ENCODE assay signal across 15 cellular contexts in genomic region chr19:4991996-4992698, GRCh38.
"Had no signal": no experiment of that assay in that cellular context is flagged by ENCODE, and none has a peak within 500 bp of the region (broad histone marks: within the 10 kb centered on the region; RNA-seq: fewer than 3 reads in every experiment).

No MANE protein-coding gene starts in this region.

- H3K27ac Mint-ChIP-seq: activated naive CD4-positive, alpha-beta T cell treated with anti-CD3 and anti-CD28 coated beads, Interleukin-2, amount 10 ng/mL, durations not matched to agents 7 days and 5 days; activated T-helper 2 cell treated with anti-CD3 and anti-CD28 coated beads, Interferon-gamma antibody, Interleukin-2, Interleukin-4, amounts not matched to agents 10 μg/mL and 5 μg/mL and 100 μg/mL, durations not matched to agents 14 hours and 24 hours and 36 hours; memory B cell; T-helper 17 cell had no signal

- DNase-seq: activated CD4-positive, alpha-beta T cell treated with anti-CD3 and anti-CD28 coated beads, Interleukin-2, amount 50 U/mL, for 1 hour; activated CD4-positive, CD25-positive, alpha-beta regulatory T cell; activated naive CD4-positive, alpha-beta T cell treated with anti-CD3 and anti-CD28 coated beads, Interleukin-2, amount 10 ng/mL, durations not matched to agents 7 days and 5 days; activated T-cell treated with anti-CD3 and anti-CD28 coated beads for 4 hours; kidney; natural killer cell; T-helper 17 cell; upper lobe of left lung had no signal

- H3K9me3 ChIP-seq: right atrium auricular region, suprapubic skin, upper lobe of left lung had no signal

- H3K27me3 Mint-ChIP-seq: activated naive CD4-positive, alpha-beta T cell treated with anti-CD3 and anti-CD28 coated beads, Interleukin-2, amount 10 ng/mL, durations not matched to agents 7 days and 5 days; memory B cell; stimulated activated naive CD8-positive, alpha-beta T cell treated with anti-CD3 and anti-CD28 coated beads, Interleukin-15, Interleukin-2, amounts not matched to agents 100 ng/mL and 50 ng/mL, for 24 hours; T-helper 17 cell had no signal

- H3K4me1 Mint-ChIP-seq: activated naive CD4-positive, alpha-beta T cell treated with anti-CD3 and anti-CD28 coated beads, Interleukin-2, amount 10 ng/mL, durations not matched to agents 7 days and 5 days had no signal

- H3K4me3 Mint-ChIP-seq: activated naive CD4-positive, alpha-beta T cell treated with anti-CD3 and anti-CD28 coated beads, Interleukin-2, amount 10 ng/mL, durations not matched to agents 7 days and 5 days; memory B cell; natural killer cell; stimulated activated naive CD8-positive, alpha-beta T cell treated with anti-CD3 and anti-CD28 coated beads, Interleukin-15, Interleukin-2, amounts not matched to agents 100 ng/mL and 50 ng/mL, for 24 hours; T-helper 17 cell had no signal

- H3K9me3 Mint-ChIP-seq: activated naive CD4-positive, alpha-beta T cell treated with anti-CD3 and anti-CD28 coated beads, Interleukin-2, amount 10 ng/mL, durations not matched to agents 7 days and 5 days; stimulated activated naive CD8-positive, alpha-beta T cell treated with anti-CD3 and anti-CD28 coated beads, Interleukin-15, Interleukin-2, amounts not matched to agents 100 ng/mL and 50 ng/mL, for 24 hours had no signal

- H3K27ac ChIP-seq: right atrium auricular region, suprapubic skin, upper lobe of left lung had no signal

- H3K27me3 ChIP-seq: right atrium auricular region, suprapubic skin, upper lobe of left lung had no signal

- H3K4me3 ChIP-seq: right atrium auricular region, suprapubic skin, upper lobe of left lung had no signal

- ATAC-seq: esophagus mucosa, left ventricle myocardium superior, natural killer cell, T-helper 17 cell had no signal
